Comparison of ENCODE assay signal across 21 cellular contexts in the genomic region with DNA sequence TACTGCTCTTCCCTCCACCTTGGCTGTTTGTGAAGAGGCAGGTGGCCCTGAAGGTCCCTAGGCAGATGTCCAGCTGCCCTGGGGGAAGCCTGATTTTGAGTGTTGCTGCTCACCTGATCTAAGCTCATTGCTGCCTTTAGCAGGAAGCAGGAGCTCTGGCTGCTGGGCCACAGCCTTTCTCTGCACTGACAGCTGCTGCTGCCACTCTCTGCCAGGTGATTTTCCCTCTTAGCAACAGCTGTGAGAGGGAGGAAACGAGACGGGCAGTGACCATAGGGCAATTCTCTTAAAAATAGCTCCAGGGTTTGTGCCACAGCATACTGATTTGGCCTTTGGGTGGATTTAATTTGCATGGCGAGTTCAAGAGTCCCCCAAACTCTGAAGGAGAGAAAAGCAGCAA.
DNase-seq lines count a peak whose midpoint lies in the region; ATAC-seq and TF ChIP-seq lines count a peak whose summit lies in the region.
"Had no signal": no experiment of that assay in that cellular context is flagged by ENCODE, and none has a peak within 500 bp of the region (broad histone marks: within the 10 kb centered on the region; RNA-seq: fewer than 3 reads in every experiment).

No MANE protein-coding gene starts in this region.

- H3K36me3 ChIP-seq in body of pancreas (replicated peaks in 1 of 2; ENCODE audit: insufficient read depth in 1 of 2, low read depth in 2 of 2), result no peaks in the 10 kb centered on the region
- H3K36me3 ChIP-seq: ascending aorta, upper lobe of right lung had no signal

- no peak for TF ChIP-seq POLR2A in body of pancreas (IDR thresholded peaks at IDR 0.05)

- H3K36me3 Mint-ChIP-seq in activated CD4-positive, alpha-beta T cell treated with anti-CD3 and anti-CD28 coated beads, Interleukin-2, amount 10 ng/mL, durations not matched to agents 24 days and 14 days (ENCODE audit: low read depth), result no peaks in the 10 kb centered on the region
- H3K36me3 Mint-ChIP-seq: mesothelial cell of epicardium; stimulated activated memory B cell treated with anti-CD40 and anti-IgM and Interleukin-4, amounts not matched to agents 10 μg/mL and 1 μg/mL and 100 μg/mL, for 72 hours; WTC11 had no signal

- intact Hi-C loops in body of pancreas (cut with DNase I), result no loop called here
- intact Hi-C loops in activated CD4-positive, alpha-beta T cell treated with anti-CD3 and anti-CD28 coated beads, Interleukin-2, amount 10 ng/mL, durations not matched to agents 24 days and 14 days (cut with micrococcal nuclease), result no loop called here

- 16 to 32% methylated on average over 3 of the region's 3 CpGs for WGBS in body of pancreas, 2 donors

- no peak overlapping the region for H3K4me3 ChIP-seq in body of pancreas
- H3K4me3 ChIP-seq: ascending aorta, coronary artery, upper lobe of right lung had no signal

- no peak overlapping the region for H3K27ac Mint-ChIP-seq in activated CD4-positive, alpha-beta T cell treated with anti-CD3 and anti-CD28 coated beads, Interleukin-2, amount 10 ng/mL, durations not matched to agents 24 days and 14 days
- H3K27ac Mint-ChIP-seq: mesothelial cell of epicardium; stimulated activated memory B cell treated with anti-CD40 and anti-IgM and Interleukin-4, amounts not matched to agents 10 μg/mL and 1 μg/mL and 100 μg/mL, for 72 hours; WTC11 had no signal

- no peaks in the 10 kb centered on the region for H3K27me3 ChIP-seq in body of pancreas
- H3K27me3 ChIP-seq: ascending aorta, upper lobe of right lung had no signal

- H3K4me1 ChIP-seq in body of pancreas, result no peaks in the 10 kb centered on the region
- H3K4me1 ChIP-seq: ascending aorta, upper lobe of right lung had no signal

- peak; percentile 50 for ATAC-seq in HG03432 (IDR thresholded peaks at IDR 0.05; ENCODE audit: unreplicated experiment)
- peak; percentile 50 for ATAC-seq in body of pancreas
- ATAC-seq in GM18502 (IDR thresholded peaks at IDR 0.05; ENCODE audit: poor library complexity, unreplicated experiment), result no peak
- ATAC-seq in HG02852 (IDR thresholded peaks at IDR 0.05; ENCODE audit: unreplicated experiment), result no peak
- ATAC-seq: stimulated activated memory B cell treated with anti-CD40 and anti-IgM and Interleukin-4, amounts not matched to agents 10 μg/mL and 1 μg/mL and 100 μg/mL, for 72 hours; upper lobe of right lung; WTC11 had no signal

- no peak overlapping the region for H3K4me3 Mint-ChIP-seq in activated CD4-positive, alpha-beta T cell treated with anti-CD3 and anti-CD28 coated beads, Interleukin-2, amount 10 ng/mL, durations not matched to agents 24 days and 14 days
- H3K4me3 Mint-ChIP-seq: mesothelial cell of epicardium; stimulated activated memory B cell treated with anti-CD40 and anti-IgM and Interleukin-4, amounts not matched to agents 10 μg/mL and 1 μg/mL and 100 μg/mL, for 72 hours; WTC11 had no signal

- DNase-seq in COR-L47 (lab: John Stamatoyannopoulos, UW), result peak; percentile 85
- DNase-seq in NCI-H2196 (lab: John Stamatoyannopoulos, UW; ENCODE audit: unreplicated experiment), result peak; percentile 69
- peak; percentile 15 to 55 (median 30) for DNase-seq in body of pancreas
- no peak for DNase-seq in activated CD4-positive, alpha-beta T cell treated with anti-CD3 and anti-CD28 coated beads, Interleukin-2, amount 10 ng/mL, durations not matched to agents 24 days and 14 days
- no peak for DNase-seq in stimulated activated naive CD4-positive, alpha-beta T cell treated with Interleukin-2 at 50 U/mL for 16 hours (lab: John Stamatoyannopoulos, UW)
- DNase-seq: activated gamma-delta T cell, head of caudate nucleus, IMR-90, NCI-H1436 treated with DMSO at 0.1 percent for 48 hours, nucleus accumbens, T-helper 1 cell, upper lobe of right lung had no signal

- no peak for TF ChIP-seq CTCF in body of pancreas (IDR thresholded peaks at IDR 0.05)

- H3K27me3 Mint-ChIP-seq in activated CD4-positive, alpha-beta T cell treated with anti-CD3 and anti-CD28 coated beads, Interleukin-2, amount 10 ng/mL, durations not matched to agents 24 days and 14 days, result no peaks in the 10 kb centered on the region
- H3K27me3 Mint-ChIP-seq: stimulated activated memory B cell treated with anti-CD40 and anti-IgM and Interleukin-4, amounts not matched to agents 10 μg/mL and 1 μg/mL and 100 μg/mL, for 72 hours had no signal

- H3K27ac ChIP-seq in body of pancreas, result no peak overlapping the region
- H3K27ac ChIP-seq: ascending aorta, coronary artery, RWPE1, upper lobe of right lung had no signal

- no peaks in the 10 kb centered on the region for H3K4me1 Mint-ChIP-seq in activated CD4-positive, alpha-beta T cell treated with anti-CD3 and anti-CD28 coated beads, Interleukin-2, amount 10 ng/mL, durations not matched to agents 24 days and 14 days
- H3K4me1 Mint-ChIP-seq: stimulated activated memory B cell treated with anti-CD40 and anti-IgM and Interleukin-4, amounts not matched to agents 10 μg/mL and 1 μg/mL and 100 μg/mL, for 72 hours had no signal

- H3K9me3 Mint-ChIP-seq in activated CD4-positive, alpha-beta T cell treated with anti-CD3 and anti-CD28 coated beads, Interleukin-2, amount 10 ng/mL, durations not matched to agents 24 days and 14 days, result no peaks in the 10 kb centered on the region
- H3K9me3 Mint-ChIP-seq: mesothelial cell of epicardium, WTC11 had no signal

- H3K9me3 ChIP-seq in body of pancreas, result no peaks in the 10 kb centered on the region
- H3K9me3 ChIP-seq: ascending aorta, upper lobe of right lung had no signal

Comparison
In these comparisons a context has a peak if more than half of its experiments do, and no peak if none do; other contexts are left out.
1. DNase-seq: peak in COR-L47 (single experiment), NCI-H2196 (single experiment) and body of pancreas (4 of 4); none in activated CD4-positive, alpha-beta T cell treated with anti-CD3 and anti-CD28 coated beads, Interleukin-2, amount 10 ng/mL, durations not matched to agents 24 days and 14 days (single experiment) and stimulated activated naive CD4-positive, alpha-beta T cell treated with Interleukin-2 at 50 U/mL for 16 hours (single experiment).
2. ATAC-seq: peak in HG03432 (single experiment) and body of pancreas (single experiment); none in GM18502 (single experiment) and HG02852 (single experiment).